11 cellular contexts compared by ENCODE assay signal in genomic region chr19:46371371-46371901, GRCh38. TPM values are rescaled to one million over a fixed set of nuclear protein-coding genes. Genes with fewer than 3 reads are reported as not detected.
A peak's percentile ranks its signal among the peaks of the same experiment; 100 is the strongest.
DNase-seq lines count a peak whose midpoint lies in the region; ATAC-seq, FAIRE-seq and TF ChIP-seq lines count a peak whose summit lies in the region.
"Had no signal": no experiment of that assay in that cellular context is flagged by ENCODE, and none has a peak within 500 bp of the region (broad histone marks: within the 10 kb centered on the region; RNA-seq: fewer than 3 reads in every experiment).

No MANE protein-coding gene starts in this region.

- H2BK15ac ChIP-seq in H9 (ENCODE audit: low read depth, low read length): no peak overlapping the region

- H3K9me1 ChIP-seq in keratinocyte (ENCODE audit: control insufficient read depth, extremely low read depth, insufficient read depth, low read length): peaks cover 3% of the 10 kb centered on the region

- no peaks in the 10 kb centered on the region for H4K20me1 ChIP-seq in H9 (ENCODE audit: control insufficient read depth, insufficient read depth, insufficient read length)
- peaks cover 36% of the 10 kb centered on the region for H4K20me1 ChIP-seq in keratinocyte (ENCODE audit: control insufficient read depth, extremely low read depth, insufficient read depth, low read length)

- peak overlapping the region; percentile 89 to 96 (median 90); a peak in 6 of 7 replicates for H3K27ac Mint-ChIP-seq in H9
- H3K27ac Mint-ChIP-seq: activated naive CD8-positive, alpha-beta T cell had no signal

- no peaks in the 10 kb centered on the region for H3K9me3 ChIP-seq in H9 (ENCODE audit: control insufficient read depth, low read depth, low read length)
- no peaks in the 10 kb centered on the region for H3K9me3 ChIP-seq in ascending aorta
- H3K9me3 ChIP-seq in keratinocyte (ENCODE audit: control insufficient read depth, low read depth, low read length): no peaks in the 10 kb centered on the region

- H3K4me2 ChIP-seq in H9 (ENCODE audit: insufficient read depth, insufficient read length, low read length) (no peak overlapping the region), keratinocyte (ENCODE audit: control insufficient read depth, extremely low read depth, insufficient read depth, low read depth, low read length) (peak overlapping the region; percentile 88)

- H3K23ac ChIP-seq in H9 (ENCODE audit: insufficient read length, low read depth, low read length): no peak overlapping the region

- H3K9me3 Mint-ChIP-seq in H9: no peaks in the 10 kb centered on the region

- H2BK20ac ChIP-seq in H9 (ENCODE audit: low read depth, low read length, poor library complexity, severe bottlenecking): no peak overlapping the region

- no CpG with 5 or more reads among the region's 10 CpGs for WGBS in H9 (ENCODE audit: extremely low coverage, insufficient read length, low lambda C conversion rate)

- peaks cover 32 to 41% of the 10 kb centered on the region in 2 experiments for H3K4me1 Mint-ChIP-seq in H9

- H3K79me2 ChIP-seq in H9 (ENCODE audit: insufficient read depth, low read length) (no peaks in the 10 kb centered on the region; the same call in 1 of the 2 replicates), keratinocyte (ENCODE audit: control insufficient read depth, insufficient read depth, low read length) (peaks cover 22% of the 10 kb centered on the region)

- no peak overlapping the region for H2BK120ac ChIP-seq in H9 (ENCODE audit: low read depth, low read length, poor library complexity, severe bottlenecking)

- H3K18ac ChIP-seq in H9 (ENCODE audit: insufficient read length, low read depth, low read length): no peak overlapping the region

- DNase-seq in H9 (no peak), ascending aorta (ENCODE audit: low spot score in 2 of 2) (peak in 1 of 2 donors; percentile 59), keratinocyte (ENCODE audit: low read depth, low spot score) (no peak), LoVo (ENCODE audit: low spot score) (no peak), middle frontal gyrus (ENCODE audit: extremely low spot score, low spot score) (no peak), DMS53 (lab: John Stamatoyannopoulos, UW) (no peak)
- DNase-seq: NCI-H2081 treated with DMSO at 0.1 percent for 48 hours had no signal

- peaks cover 0 to 24% of the 10 kb centered on the region in 2 donors for H3K36me3 ChIP-seq in ascending aorta
- peaks cover 11 to 23% of the 10 kb centered on the region in 2 experiments for H3K36me3 ChIP-seq in keratinocyte (ENCODE audit: control insufficient read depth in 2 of 2, extremely low read depth in 1 of 2, insufficient read depth in 2 of 2, low read length in 2 of 2)

- H2AK5ac ChIP-seq in H9 (ENCODE audit: insufficient read length, low read length): no peak overlapping the region

- H3K4me3 ChIP-seq in ascending aorta (no peak overlapping the region), keratinocyte (ENCODE audit: control insufficient read depth in 2 of 3, extremely low read depth in 1 of 3, insufficient read depth in 2 of 3, low read depth in 1 of 3, low read length in 3 of 3) (no peak overlapping the region)

- H3K27me3 Mint-ChIP-seq in H9 (ENCODE audit: low read depth): no peaks in the 10 kb centered on the region; the same call in 1 of the 2 replicates
- H3K27me3 Mint-ChIP-seq: activated naive CD8-positive, alpha-beta T cell had no signal

- H3K4me1 ChIP-seq in H9 (ENCODE audit: insufficient read depth, low read length) (peaks cover 7% of the 10 kb centered on the region; the same call in 1 of the 2 replicates), ascending aorta (peaks cover 7 to 21% of the 10 kb centered on the region in 2 donors), keratinocyte (ENCODE audit: control insufficient read depth, extremely low read depth, insufficient read depth, low read length) (peaks cover 44% of the 10 kb centered on the region)

- no peak overlapping the region for H3K56ac ChIP-seq in H9 (ENCODE audit: insufficient read length, low read depth, low read length)

- H2AFZ ChIP-seq in H9 (ENCODE audit: low read length) (no peak overlapping the region), keratinocyte (ENCODE audit: control insufficient read depth, low read length) (no peak overlapping the region)

- H3K27me3 ChIP-seq in H9 (ENCODE audit: insufficient read depth, low read length): no peaks in the 10 kb centered on the region
- no peaks in the 10 kb centered on the region for H3K27me3 ChIP-seq in ascending aorta
- no peaks in the 10 kb centered on the region for H3K27me3 ChIP-seq in keratinocyte (ENCODE audit: control insufficient read depth, extremely low read depth, insufficient read depth, low read length)

- peaks cover 11 to 33% (median 33%) of the 10 kb centered on the region in 3 experiments; a peak in 6 of 7 replicates for H3K36me3 Mint-ChIP-seq in H9 (ENCODE audit: insufficient read depth in 1 of 3, low read depth in 3 of 3)
- H3K36me3 Mint-ChIP-seq: activated naive CD8-positive, alpha-beta T cell had no signal

- H2BK5ac ChIP-seq in H9 (ENCODE audit: insufficient read length, low read length): no peak overlapping the region

- dilution Hi-C loops in keratinocyte (cut with MboI; ENCODE audit: extremely low pct_ligation_motif_present, low sequenced_read_pairs): no loop called here

- no peaks in the 10 kb centered on the region for H3K79me1 ChIP-seq in H9 (ENCODE audit: insufficient read depth, low read depth, low read length, poor library complexity, severe bottlenecking)

- no peak for TF ChIP-seq CTCF in 22Rv1 (IDR thresholded peaks at IDR 0.05)
- no peak for TF ChIP-seq CTCF in H9 (conservative IDR thresholded peaks at IDR 0.05)
- TF ChIP-seq CTCF in ascending aorta (IDR thresholded peaks at IDR 0.05): no peak
- TF ChIP-seq CTCF in keratinocyte (optimal IDR thresholded peaks at IDR 0.05 in 1 of 3, IDR thresholded peaks at IDR 0.05 in 1 of 3, conservative IDR thresholded peaks at IDR 0.05 in 1 of 3; ENCODE audit: extremely low read depth in 1 of 3, insufficient read depth in 2 of 3, low read length in 3 of 3): peak in 1 of 3 experiments; percentile 27

- no peak for FAIRE-seq in keratinocyte (lab: Jason Lieb, UNC)

- no peak overlapping the region for H4K8ac ChIP-seq in H9 (replicated peaks; ENCODE audit: insufficient read length, low read depth, low read length)

- H4K5ac ChIP-seq in H9 (ENCODE audit: insufficient read length, low read depth, low read length): no peak overlapping the region

- no peak overlapping the region for H4K91ac ChIP-seq in H9 (ENCODE audit: insufficient read length, low read depth, low read length)

- H3K9ac ChIP-seq in H9 (ENCODE audit: extremely low read depth, insufficient read length, low read length) (no peak overlapping the region), keratinocyte (ENCODE audit: control insufficient read depth, extremely low read depth, insufficient read depth, low read length) (peak overlapping the region; percentile 79)

- H3K27ac ChIP-seq in 22Rv1 (peak overlapping the region; percentile 93), H9 (ENCODE audit: insufficient read length, low read depth, low read length) (no peak overlapping the region), ascending aorta (peak overlapping the region; percentile 9 to 90), keratinocyte (ENCODE audit: control insufficient read depth, insufficient read depth, low read length) (peak overlapping the region; percentile 91)

- no peak overlapping the region for H3K4ac ChIP-seq in H9 (ENCODE audit: low read depth, low read length)

- H3T11ph ChIP-seq in H9 (ENCODE audit: low read length): no peak overlapping the region

- H3K14ac ChIP-seq in H9 (ENCODE audit: insufficient read depth, low read length): no peak overlapping the region

- H2BK12ac ChIP-seq in H9 (ENCODE audit: insufficient read length, low read depth, low read length): no peak overlapping the region

- H3K23me2 ChIP-seq in H9 (ENCODE audit: insufficient read length, low read depth, low read length, poor library complexity, severe bottlenecking): no peaks in the 10 kb centered on the region

- H3K4me3 Mint-ChIP-seq in H9: no peak overlapping the region
- H3K4me3 Mint-ChIP-seq: activated naive CD8-positive, alpha-beta T cell had no signal

- intact Hi-C loops in ascending aorta (cut with DNase I): no loop called here

- ATAC-seq in HG03045 (IDR thresholded peaks at IDR 0.05; ENCODE audit: unreplicated experiment): no peak

RNA-seq across cellular contexts. Expression of gene PPP5C, which starts 24.5 kb away (rescaled TPM):
- total RNA-seq in H9 (2021) (108 and 111 TPM in 2 replicates), ascending aorta (96.1 TPM)
- 89.2 to 106 TPM (median 97.5 TPM) in 3 replicates for polyA plus RNA-seq in keratinocyte
- 20.2 TPM for polyA plus RNA-seq in keratinocyte (2011; ENCODE audit: low read depth)
- 76.7 and 83.1 TPM in 2 replicates for polyA plus RNA-seq in keratinocyte (2011; cell fraction: cytosol; rRNA removed)
- polyA plus RNA-seq in keratinocyte (2011; cell fraction: nucleus; rRNA removed): 142 and 156 TPM in 2 replicates
- polyA plus RNA-seq in keratinocyte (2012; ENCODE audit: low replicate concordance): 31.9 and 57.9 TPM in 2 replicates
- polyA minus RNA-seq in keratinocyte: 82.3 to 116 TPM (median 108 TPM) in 3 replicates
- 57.7 TPM for polyA minus RNA-seq in keratinocyte (2011; cell fraction: cytosol; rRNA and poly(A)+ RNA removed)
- polyA minus RNA-seq in keratinocyte (2011; cell fraction: nucleus; rRNA and poly(A)+ RNA removed): 65.5 and 83.8 TPM in 2 replicates

RNA-seq across cellular contexts. Expression of gene CCDC8, which starts 41.9 kb away (rescaled TPM):
- total RNA-seq in H9 (2021): 27.5 and 28.7 TPM in 2 replicates
- total RNA-seq in ascending aorta: 10.0 TPM
- polyA plus RNA-seq in keratinocyte: 5.2 to 5.6 TPM (median 5.4 TPM) in 3 replicates
- 0.45 TPM for polyA plus RNA-seq in keratinocyte (2011; ENCODE audit: low read depth)
- 2.6 and 4.2 TPM in 2 replicates for polyA plus RNA-seq in keratinocyte (2011; cell fraction: cytosol; rRNA removed)
- polyA plus RNA-seq in keratinocyte (2011; cell fraction: nucleus; rRNA removed): 4.1 and 5.1 TPM in 2 replicates
- 0.56 and 8.7 TPM in 2 replicates for polyA plus RNA-seq in keratinocyte (2012; ENCODE audit: low replicate concordance)
- polyA minus RNA-seq in keratinocyte: 2.8 to 5.1 TPM (median 3.6 TPM) in 3 replicates
- polyA minus RNA-seq in keratinocyte (2011; cell fraction: cytosol; rRNA and poly(A)+ RNA removed): 5.8 TPM
- 2.2 and 2.7 TPM in 2 replicates for polyA minus RNA-seq in keratinocyte (2011; cell fraction: nucleus; rRNA and poly(A)+ RNA removed)

RNA-seq across cellular contexts. Expression of gene PNMA8C, which starts 57.3 kb away (rescaled TPM):
- 1.7 and 1.8 TPM in 2 replicates for total RNA-seq in H9 (2021)
- total RNA-seq in ascending aorta: 0.53 TPM
- polyA plus RNA-seq in keratinocyte: not detected in 3 replicates
- polyA plus RNA-seq in keratinocyte (2011; ENCODE audit: low read depth): not detected
- polyA plus RNA-seq in keratinocyte (2011; cell fraction: cytosol; rRNA removed): not detected in 2 replicates
- polyA plus RNA-seq in keratinocyte (2011; cell fraction: nucleus; rRNA removed): not detected in 2 replicates
- polyA plus RNA-seq in keratinocyte (2012; ENCODE audit: low replicate concordance): not detected in 2 replicates
- not detected in 3 replicates for polyA minus RNA-seq in keratinocyte
- polyA minus RNA-seq in keratinocyte (2011; cell fraction: cytosol; rRNA and poly(A)+ RNA removed): not detected
- polyA minus RNA-seq in keratinocyte (2011; cell fraction: nucleus; rRNA and poly(A)+ RNA removed): not detected in 2 replicates
- total RNA-seq: renal cortical epithelial cell had no signal
